14 cellular contexts compared by ENCODE assay signal in genomic region chr11:45280449-45280848, GRCh38. TPM values are rescaled to one million over a fixed set of nuclear protein-coding genes. Genes with fewer than 3 reads are reported as not detected.
DNase-seq lines count a peak whose midpoint lies in the region; ATAC-seq, FAIRE-seq and TF ChIP-seq lines count a peak whose summit lies in the region.
"Had no signal": no experiment of that assay in that cellular context is flagged by ENCODE, and none has a peak within 500 bp of the region (broad histone marks: within the 10 kb centered on the region; RNA-seq: fewer than 3 reads in every experiment).

No MANE protein-coding gene starts in this region.

- TF ChIP-seq CTCF in lower lobe of right lung (IDR thresholded peaks at IDR 0.05), result no peak

- FAIRE-seq in islet of Langerhans (lab: Jason Lieb, UNC), result peak; percentile 71

- no peaks in the 10 kb centered on the region for H3K36me3 ChIP-seq in lower lobe of right lung
- H3K36me3 ChIP-seq: thyroid gland had no signal

- peak; percentile 12 for DNase-seq in EH (ENCODE audit: low read depth)
- peak; percentile 99 for DNase-seq in NCI-H1092 treated with DMSO at 0.1 percent for 48 hours (lab: John Stamatoyannopoulos, UW)
- peak; percentile 98 for DNase-seq in SHP77 (lab: John Stamatoyannopoulos, UW)
- DNase-seq in NCI-H1048 (lab: John Stamatoyannopoulos, UW), result no peak
- DNase-seq in lower lobe of right lung, result no peak
- DNase-seq in activated effector memory CD4-positive, alpha-beta T cell treated with Interleukin-2 at 50 U/mL for 16 hours, result no peak
- DNase-seq: activated naive CD4-positive, alpha-beta T cell treated with anti-CD3 and anti-CD28 coated beads, Interleukin-2, amount 50 U/mL, for 16 hours; NCI-H82; thyroid gland had no signal

- ATAC-seq in lower lobe of right lung (no peak), GM21737 (IDR thresholded peaks at IDR 0.05; ENCODE audit: unreplicated experiment) (no peak)
- ATAC-seq: Right ventricle myocardium inferior had no signal

- H3K27me3 ChIP-seq in lower lobe of right lung (ENCODE audit: low read depth), result peaks cover 16% of the 10 kb centered on the region
- H3K27me3 ChIP-seq: thyroid gland had no signal

- no peaks in the 10 kb centered on the region for H3K4me1 ChIP-seq in lower lobe of right lung

- H3K27ac ChIP-seq in lower lobe of right lung, result no peak overlapping the region
- H3K27ac ChIP-seq: KMS-11 had no signal

- intact Hi-C loops in lower lobe of right lung (cut with DNase I), result no loop called here

- no peaks in the 10 kb centered on the region for H3K9me3 ChIP-seq in lower lobe of right lung
- H3K9me3 ChIP-seq: thyroid gland had no signal

- no peak overlapping the region for H3K4me3 ChIP-seq in lower lobe of right lung
- H3K4me3 ChIP-seq: thyroid gland had no signal

RNA-seq across cellular contexts. Expression of gene SYT13, which starts 5.7 kb away (rescaled TPM):
- not detected for total RNA-seq in lower lobe of right lung
- total RNA-seq: CD8-positive, alpha-beta memory T cell had no signal

Comparison
In these comparisons a context has a peak if more than half of its experiments do, and no peak if none do; other contexts are left out.
1. DNase-seq: peak in EH (single experiment), NCI-H1092 treated with DMSO at 0.1 percent for 48 hours (single experiment) and SHP77 (2 of 2); none in NCI-H1048 (single experiment), lower lobe of right lung (single experiment) and activated effector memory CD4-positive, alpha-beta T cell treated with Interleukin-2 at 50 U/mL for 16 hours (single experiment).